8 cellular contexts compared by ENCODE assay signal in genomic region chr15:71443538-71443937, GRCh38.
DNase-seq lines count a peak whose midpoint lies in the region; ATAC-seq and FAIRE-seq lines count a peak whose summit lies in the region.

No MANE protein-coding gene starts in this region.

- POLR2A ChIA-PET in activated CD8-positive, alpha-beta T cell treated with anti-CD3 and anti-CD28 coated beads, Interleukin-2, amount 10 ng/mL, durations not matched to agents 7 days and 5 days (lab: Charles Lee), result no interaction called here

- DNase-seq in activated CD4-positive, alpha-beta T cell treated with anti-CD3 and anti-CD28 coated beads for 24 hours (ENCODE audit: low read depth in 2 of 2), result peak; percentile 8 to 25
- DNase-seq in activated CD4-positive, alpha-beta T cell treated with anti-CD3 and anti-CD28 coated beads for 1 hour, result no peak
- DNase-seq in NCI-H2227 treated with DMSO at 0.1 percent for 48 hours (lab: John Stamatoyannopoulos, UW) (peak; percentile 6), fibroblast of peridontal ligament (ENCODE audit: extremely low read depth) (peak; percentile 66), pons (ENCODE audit: low spot score) (peak; percentile 20), RCC 7860 (ENCODE audit: low spot score) (no peak)
- DNase-seq in activated CD8-positive, alpha-beta T cell treated with anti-CD3 and anti-CD28 coated beads, Interleukin-2, amount 10 ng/mL, durations not matched to agents 7 days and 5 days, result peak; percentile 56

- H3K27me3 Mint-ChIP-seq in activated CD8-positive, alpha-beta T cell treated with anti-CD3 and anti-CD28 coated beads, Interleukin-2, amount 10 ng/mL, durations not matched to agents 7 days and 5 days (ENCODE audit: low read depth), result peaks cover 8% of the 10 kb centered on the region

- H3K27ac Mint-ChIP-seq in activated CD8-positive, alpha-beta T cell treated with anti-CD3 and anti-CD28 coated beads, Interleukin-2, amount 10 ng/mL, durations not matched to agents 7 days and 5 days, result no peak overlapping the region

- CTCF ChIA-PET in activated CD8-positive, alpha-beta T cell treated with anti-CD3 and anti-CD28 coated beads, Interleukin-2, amount 10 ng/mL, durations not matched to agents 7 days and 5 days (lab: Charles Lee), result interaction anchor here (0.7 to 2.5 kb wide), 8 partner anchors 9 to 618 kb away, joined by 3 to 22 read pairs (median 6); no protein-coding TSS in a partner anchor

- H3K4me3 Mint-ChIP-seq in activated CD8-positive, alpha-beta T cell treated with anti-CD3 and anti-CD28 coated beads, Interleukin-2, amount 10 ng/mL, durations not matched to agents 7 days and 5 days, result no peak overlapping the region

- H3K9me3 Mint-ChIP-seq in activated CD8-positive, alpha-beta T cell treated with anti-CD3 and anti-CD28 coated beads, Interleukin-2, amount 10 ng/mL, durations not matched to agents 7 days and 5 days (ENCODE audit: insufficient read depth), result no peaks in the 10 kb centered on the region

- H3K36me3 Mint-ChIP-seq in activated CD8-positive, alpha-beta T cell treated with anti-CD3 and anti-CD28 coated beads, Interleukin-2, amount 10 ng/mL, durations not matched to agents 7 days and 5 days (ENCODE audit: low read depth), result no peaks in the 10 kb centered on the region

- ATAC-seq in activated CD8-positive, alpha-beta T cell treated with anti-CD3 and anti-CD28 coated beads, Interleukin-2, amount 10 ng/mL, durations not matched to agents 7 days and 5 days, result no peak
- no peak for ATAC-seq in GM21786 (IDR thresholded peaks at IDR 0.05; ENCODE audit: unreplicated experiment)

- no peaks in the 10 kb centered on the region for H3K4me1 Mint-ChIP-seq in activated CD8-positive, alpha-beta T cell treated with anti-CD3 and anti-CD28 coated beads, Interleukin-2, amount 10 ng/mL, durations not matched to agents 7 days and 5 days (ENCODE audit: low read depth)

- no peak for FAIRE-seq in RCC 7860 (lab: Jason Lieb, UNC)

Comparison
In these comparisons a context has a peak if more than half of its experiments do, and no peak if none do; other contexts are left out.
1. DNase-seq: peak in activated CD4-positive, alpha-beta T cell treated with anti-CD3 and anti-CD28 coated beads for 24 hours (2 of 2), NCI-H2227 treated with DMSO at 0.1 percent for 48 hours (single experiment), activated CD8-positive, alpha-beta T cell treated with anti-CD3 and anti-CD28 coated beads, Interleukin-2, amount 10 ng/mL, durations not matched to agents 7 days and 5 days (single experiment), fibroblast of peridontal ligament (single experiment) and pons (single experiment); none in activated CD4-positive, alpha-beta T cell treated with anti-CD3 and anti-CD28 coated beads for 1 hour (single experiment) and RCC 7860 (single experiment).